Comparison of ENCODE assay signal across 11 cellular contexts in genomic region chr10:87750001-87750651, GRCh38.
DNase-seq lines count a peak whose midpoint lies in the region; ATAC-seq and TF ChIP-seq lines count a peak whose summit lies in the region.
"Had no signal": no experiment of that assay in that cellular context is flagged by ENCODE, and none has a peak within 500 bp of the region (broad histone marks: within the 10 kb centered on the region; RNA-seq: fewer than 3 reads in every experiment).

No MANE protein-coding gene starts in this region.

- CTCF ChIA-PET in activated naive CD4-positive, alpha-beta T cell treated with anti-CD3 and anti-CD28 coated beads for 36 hours (lab: Charles Lee), result interaction anchor here (0.6 to 1.5 kb wide), 3 partner anchors 11 to 108 kb away, joined by 3 to 4 read pairs (median 3); no protein-coding TSS in a partner anchor

- peak overlapping the region in 1 of 2 donors; percentile 26 for H3K27ac Mint-ChIP-seq in activated naive CD4-positive, alpha-beta T cell treated with anti-CD3 and anti-CD28 coated beads, Interleukin-2, amount 50 U/mL, for 72 hours
- H3K27ac Mint-ChIP-seq in activated naive CD4-positive, alpha-beta T cell treated with anti-CD3 and anti-CD28 coated beads for 36 hours, result no peak overlapping the region
- no peak overlapping the region for H3K27ac Mint-ChIP-seq in stimulated activated effector memory CD8-positive, alpha-beta T cell treated with anti-CD3 and anti-CD28 coated beads, Interleukin-12 subunit alpha, Interleukin-12 subunit beta, amount 100 ng/mL, for 72 hours

- peaks cover 0 to 3% of the 10 kb centered on the region in 2 donors for H3K9me3 Mint-ChIP-seq in activated naive CD4-positive, alpha-beta T cell treated with anti-CD3 and anti-CD28 coated beads, Interleukin-2, amount 50 U/mL, for 72 hours
- H3K9me3 Mint-ChIP-seq in activated naive CD4-positive, alpha-beta T cell treated with anti-CD3 and anti-CD28 coated beads for 36 hours, result no peaks in the 10 kb centered on the region
- no peaks in the 10 kb centered on the region for H3K9me3 Mint-ChIP-seq in stimulated activated effector memory CD8-positive, alpha-beta T cell treated with anti-CD3 and anti-CD28 coated beads, Interleukin-12 subunit alpha, Interleukin-12 subunit beta, amount 100 ng/mL, for 72 hours

- H3K27me3 Mint-ChIP-seq in activated naive CD4-positive, alpha-beta T cell treated with anti-CD3 and anti-CD28 coated beads for 36 hours (ENCODE audit: low read depth), result no peaks in the 10 kb centered on the region

- WGBS in sigmoid colon, 2 donors, result 58 to 83% methylated on average over 4 of the region's 4 CpGs

- peak; percentile 38 to 42 for ATAC-seq in activated naive CD4-positive, alpha-beta T cell treated with anti-CD3 and anti-CD28 coated beads, Interleukin-2, amount 50 U/mL, for 72 hours
- peak; percentile 47 for ATAC-seq in stimulated activated effector memory CD8-positive, alpha-beta T cell treated with anti-CD3 and anti-CD28 coated beads, Interleukin-12 subunit alpha, Interleukin-12 subunit beta, amount 100 ng/mL, for 72 hours

- H3K27me3 ChIP-seq in sigmoid colon, result no peaks in the 10 kb centered on the region

- peaks cover 39% of the 10 kb centered on the region for H3K4me1 Mint-ChIP-seq in activated naive CD4-positive, alpha-beta T cell treated with anti-CD3 and anti-CD28 coated beads for 36 hours (ENCODE audit: low read depth)
- H3K4me1 Mint-ChIP-seq in stimulated activated effector memory CD8-positive, alpha-beta T cell treated with anti-CD3 and anti-CD28 coated beads, Interleukin-12 subunit alpha, Interleukin-12 subunit beta, amount 100 ng/mL, for 72 hours, result peaks cover 22% of the 10 kb centered on the region

- H3K9me3 ChIP-seq in sigmoid colon, result no peaks in the 10 kb centered on the region

- H3K36me3 ChIP-seq in sigmoid colon, result peaks cover 0 to 14% (median 4%) of the 10 kb centered on the region in 4 donors

- DNase-seq in activated naive CD4-positive, alpha-beta T cell treated with anti-CD3 and anti-CD28 coated beads, Interleukin-2, amount 50 U/mL, for 72 hours (ENCODE audit: low spot score in 2 of 2), result no peak
- DNase-seq in activated naive CD4-positive, alpha-beta T cell treated with anti-CD3 and anti-CD28 coated beads for 36 hours, result no peak
- DNase-seq in OCI-M1 (lab: John Stamatoyannopoulos, UW) (peak; percentile 33), foreskin fibroblast (peak; percentile 88 to 91), cortex of kidney (lab: John Stamatoyannopoulos, UW) (no peak), NCI-H510A (lab: John Stamatoyannopoulos, UW) (no peak), sigmoid colon (no peak)
- DNase-seq in stimulated activated effector memory CD8-positive, alpha-beta T cell treated with anti-CD3 and anti-CD28 coated beads, Interleukin-12 subunit alpha, Interleukin-12 subunit beta, amount 100 ng/mL, for 72 hours (ENCODE audit: low spot score in 2 of 2), result no peak
- DNase-seq: effector CD8-positive, alpha-beta T cell; NCI-H1436 treated with DMSO at 0.1 percent for 48 hours had no signal

- peaks cover 0 to 7% (median 6%) of the 10 kb centered on the region in 4 donors for H3K4me1 ChIP-seq in sigmoid colon

- TF ChIP-seq CTCF in foreskin fibroblast (IDR thresholded peaks at IDR 0.05; ENCODE audit: low read depth, low read length), result no peak
- TF ChIP-seq CTCF in sigmoid colon (IDR thresholded peaks at IDR 0.05), result no peak

- no peak overlapping the region for H3K4me3 ChIP-seq in foreskin fibroblast (ENCODE audit: low read depth in 1 of 2, low read length in 2 of 2)
- no peak overlapping the region for H3K4me3 ChIP-seq in sigmoid colon

- peaks cover 5 to 20% of the 10 kb centered on the region in 2 donors for H3K36me3 Mint-ChIP-seq in activated naive CD4-positive, alpha-beta T cell treated with anti-CD3 and anti-CD28 coated beads, Interleukin-2, amount 50 U/mL, for 72 hours
- H3K36me3 Mint-ChIP-seq in activated naive CD4-positive, alpha-beta T cell treated with anti-CD3 and anti-CD28 coated beads for 36 hours (ENCODE audit: low read depth), result peaks cover 9% of the 10 kb centered on the region
- H3K36me3 Mint-ChIP-seq in stimulated activated effector memory CD8-positive, alpha-beta T cell treated with anti-CD3 and anti-CD28 coated beads, Interleukin-12 subunit alpha, Interleukin-12 subunit beta, amount 100 ng/mL, for 72 hours, result peaks cover 27% of the 10 kb centered on the region

- H3K4me3 Mint-ChIP-seq in activated naive CD4-positive, alpha-beta T cell treated with anti-CD3 and anti-CD28 coated beads for 36 hours, result no peak overlapping the region
- H3K4me3 Mint-ChIP-seq in stimulated activated effector memory CD8-positive, alpha-beta T cell treated with anti-CD3 and anti-CD28 coated beads, Interleukin-12 subunit alpha, Interleukin-12 subunit beta, amount 100 ng/mL, for 72 hours, result no peak overlapping the region
- H3K4me3 Mint-ChIP-seq: CD14-positive monocyte had no signal

- intact Hi-C loops in activated naive CD4-positive, alpha-beta T cell treated with anti-CD3 and anti-CD28 coated beads for 36 hours (cut with micrococcal nuclease), result no loop called here
- intact Hi-C loops in sigmoid colon (cut with DNase I), result no loop called here

- TF ChIP-seq EP300 in sigmoid colon (IDR thresholded peaks at IDR 0.05), result no peak

- no peak for TF ChIP-seq POLR2A in sigmoid colon (IDR thresholded peaks at IDR 0.05)

- H3K27ac ChIP-seq in sigmoid colon, result peak overlapping the region in 1 of 4 donors; percentile 2

Comparison
In these comparisons a context has a peak if more than half of its experiments do, and no peak if none do; other contexts are left out.
1. DNase-seq: peak in OCI-M1 (single experiment) and foreskin fibroblast (2 of 2); none in activated naive CD4-positive, alpha-beta T cell treated with anti-CD3 and anti-CD28 coated beads, Interleukin-2, amount 50 U/mL, for 72 hours (0 of 2), activated naive CD4-positive, alpha-beta T cell treated with anti-CD3 and anti-CD28 coated beads for 36 hours (single experiment), stimulated activated effector memory CD8-positive, alpha-beta T cell treated with anti-CD3 and anti-CD28 coated beads, Interleukin-12 subunit alpha, Interleukin-12 subunit beta, amount 100 ng/mL, for 72 hours (0 of 2), cortex of kidney (single experiment), NCI-H510A (single experiment) and sigmoid colon (single experiment).